12 cellular contexts compared by ENCODE assay signal in genomic region chr20:13567663-13568062, GRCh38.
"Had no signal": no experiment of that assay in that cellular context is flagged by ENCODE, and none has a peak within 500 bp of the region (broad histone marks: within the 10 kb centered on the region; RNA-seq: fewer than 3 reads in every experiment).

No MANE protein-coding gene starts in this region.

- H3K4me1 ChIP-seq: upper lobe of left lung had no signal

- H3K27ac ChIP-seq: dorsolateral prefrontal cortex, esophagus muscularis mucosa had no signal

- H3K9me3 ChIP-seq: esophagus muscularis mucosa, upper lobe of left lung had no signal

- H3K4me3 ChIP-seq: dorsolateral prefrontal cortex, esophagus muscularis mucosa, upper lobe of left lung had no signal

- DNase-seq: activated CD4-positive, alpha-beta T cell treated with anti-CD3 and anti-CD28 coated beads, Interleukin-2, amount 50 U/mL, for 4 hours; activated CD4-positive, CD25-positive, alpha-beta regulatory T cell treated with anti-CD3 and anti-CD28 coated beads, Interleukin-2, amount 50 U/mL, for 72 hours; activated effector memory CD4-positive, alpha-beta T cell treated with anti-CD3 and anti-CD28 coated beads, Interleukin-2, amount 50 U/mL, for 16 hours; activated naive CD8-positive, alpha-beta T cell treated with anti-CD3 and anti-CD28 coated beads for 36 hours; activated T-cell treated with anti-CD3 and anti-CD28 coated beads, Interleukin-2, amount 50 U/mL, for 1 hour; anterior cingulate cortex; dorsolateral prefrontal cortex; foreskin melanocyte; islet precursor cell; stimulated activated CD4-positive, alpha-beta T cell treated with anti-CD3 and anti-CD28 coated beads, Interleukin-2, amount 100 ng/mL, for 48 hours; upper lobe of left lung had no signal

- H3K27me3 ChIP-seq: dorsolateral prefrontal cortex, esophagus muscularis mucosa, upper lobe of left lung had no signal
